9 cellular contexts compared by ENCODE assay signal in genomic region chr21:35257413-35257812, GRCh38.
DNase-seq lines count a peak whose midpoint lies in the region; ATAC-seq and TF ChIP-seq lines count a peak whose summit lies in the region.
"Had no signal": no experiment of that assay in that cellular context is flagged by ENCODE, and none has a peak within 500 bp of the region (broad histone marks: within the 10 kb centered on the region; RNA-seq: fewer than 3 reads in every experiment).

No MANE protein-coding gene starts in this region.

- H2AFZ ChIP-seq in mesenchymal stem cell (ENCODE audit: low read depth, low read length) = no peak overlapping the region

- H3K4me1 ChIP-seq in breast epithelium (peaks cover 0 to 12% of the 10 kb centered on the region in 2 donors), mesenchymal stem cell (ENCODE audit: control insufficient read depth, insufficient read depth, low read depth, low read length) (no peaks in the 10 kb centered on the region)

- H3K79me1 ChIP-seq in mesenchymal stem cell (replicated peaks; ENCODE audit: low read length, poor library complexity, severe bottlenecking) = no peaks in the 10 kb centered on the region

- H2BK12ac ChIP-seq in mesenchymal stem cell (ENCODE audit: low read length in 2 of 2) = no peak overlapping the region

- H3K4ac ChIP-seq in mesenchymal stem cell (ENCODE audit: low read depth in 1 of 2, low read length in 2 of 2) = no peak overlapping the region

- no peak for TF ChIP-seq CTCF in AG04450 (IDR thresholded peaks at IDR 0.05; ENCODE audit: low read depth, low read length)
- no peak for TF ChIP-seq CTCF in breast epithelium (IDR thresholded peaks at IDR 0.05)

- H4K8ac ChIP-seq in mesenchymal stem cell (ENCODE audit: low read length) = no peak overlapping the region

- H3K14ac ChIP-seq in mesenchymal stem cell (ENCODE audit: low read length in 2 of 2) = no peak overlapping the region

- CTCF ChIA-PET in AG04450 (lab: Charles Lee) = no interaction called here

- no peak overlapping the region for H4K91ac ChIP-seq in mesenchymal stem cell (ENCODE audit: low read length)

- POLR2A ChIA-PET in AG04450 (lab: Yijun Ruan, JAX) = interaction anchor here (0.6 to 2.2 kb wide), 4 partner anchors 49 to 369 kb away, joined by 4 to 12 read pairs (median 9); no protein-coding TSS in a partner anchor

- intact Hi-C loops in breast epithelium (cut with DNase I; ENCODE audit: low total_unique reads) = no loop called here

- H3K9me3 ChIP-seq in AG04450 (ENCODE audit: control insufficient read depth, insufficient read depth, low read length) (peaks cover 3% of the 10 kb centered on the region; the same call in 1 of the 2 replicates), breast epithelium (no peaks in the 10 kb centered on the region), mesenchymal stem cell (ENCODE audit: control insufficient read depth, low read length) (no peaks in the 10 kb centered on the region)

- H2BK15ac ChIP-seq in mesenchymal stem cell (ENCODE audit: low read depth, poor library complexity, severe bottlenecking) = no peak overlapping the region

- 10% methylated on average over 2 of the region's 2 CpGs for WGBS in mesenchymal stem cell

- H3K27me3 ChIP-seq in AG04450 (ENCODE audit: control insufficient read depth, insufficient read depth, low read length) (no peaks in the 10 kb centered on the region), breast epithelium (no peaks in the 10 kb centered on the region), mesenchymal stem cell (ENCODE audit: control insufficient read depth in 1 of 2, insufficient read depth in 1 of 2, low read length in 2 of 2) (no peaks in the 10 kb centered on the region)

- no peak overlapping the region for H3K4me3 ChIP-seq in AG04450 (ENCODE audit: low read depth, low read length)
- no peak overlapping the region for H3K4me3 ChIP-seq in breast epithelium
- peak overlapping the region in 1 of 2 experiments; percentile 59 for H3K4me3 ChIP-seq in mesenchymal stem cell (ENCODE audit: insufficient read depth in 1 of 2, low read depth in 1 of 2, low read length in 2 of 2)

- H3K27ac ChIP-seq in AG04450 (ENCODE audit: low read depth, low read length) (peak overlapping the region; percentile 58), breast epithelium (peak overlapping the region; percentile 48 to 86), mesenchymal stem cell (ENCODE audit: low read length, poor library complexity, severe bottlenecking) (peak overlapping the region; percentile 83)

- no peak overlapping the region for H3K23ac ChIP-seq in mesenchymal stem cell (ENCODE audit: low read length in 2 of 2)

- no peak for TF ChIP-seq POLR2A in breast epithelium (IDR thresholded peaks at IDR 0.05)

- no peak overlapping the region for H2AK5ac ChIP-seq in mesenchymal stem cell (ENCODE audit: low read length, severe bottlenecking)

- DNase-seq in AG04450 (ENCODE audit: low read depth, low spot score) (peak; percentile 68), NCI-H1092 (lab: John Stamatoyannopoulos, UW) (peak; percentile 27), breast epithelium (ENCODE audit: low spot score in 2 of 2) (peak in 1 of 2 donors; percentile 43), mesenchymal stem cell (peak; percentile 90), NAMALWA (ENCODE audit: low spot score) (no peak)
- DNase-seq: retina had no signal

- H2BK120ac ChIP-seq in mesenchymal stem cell (ENCODE audit: low read depth, low read length) = no peak overlapping the region

- peak overlapping the region; percentile 89 for H3K9ac ChIP-seq in mesenchymal stem cell (ENCODE audit: low read length)

- no peak overlapping the region for H3K4me2 ChIP-seq in mesenchymal stem cell (ENCODE audit: low read length, poor library complexity, severe bottlenecking)

- H3K36me3 ChIP-seq in breast epithelium (no peaks in the 10 kb centered on the region), mesenchymal stem cell (ENCODE audit: control insufficient read depth in 1 of 2, insufficient read depth in 2 of 2, low read depth in 1 of 2, low read length in 2 of 2) (no peaks in the 10 kb centered on the region)

- no peak overlapping the region for H2BK5ac ChIP-seq in mesenchymal stem cell (ENCODE audit: low read depth, low read length, poor library complexity, severe bottlenecking)

- ATAC-seq in HG03378 (IDR thresholded peaks at IDR 0.05; ENCODE audit: unreplicated experiment) (no peak), HG03354 (IDR thresholded peaks at IDR 0.05; ENCODE audit: poor library complexity, severe bottlenecking, unreplicated experiment) (no peak), GM21381 (IDR thresholded peaks at IDR 0.05; ENCODE audit: unreplicated experiment) (no peak)

- H3K18ac ChIP-seq in mesenchymal stem cell (ENCODE audit: low read depth in 1 of 2, low read length in 2 of 2) = no peak overlapping the region
